1 cellular context compared by ENCODE assay signal in genomic region chr10:34507217-34507616, GRCh38.
TF ChIP-seq lines count a peak whose summit lies in the region.

No MANE protein-coding gene starts in this region.

TF ChIP-seq in liver, 16 proteins besides CTCF, POLR2A, EP300 and RAD21 (continued from another document):
- TF ChIP-seq REST (IDR thresholded peaks at IDR 0.05): no peak
- no peak for TF ChIP-seq FOXA1 (IDR thresholded peaks at IDR 0.05)
- TF ChIP-seq HNF4G (IDR thresholded peaks at IDR 0.05): no peak
- no peak for TF ChIP-seq ZBTB33 (IDR thresholded peaks at IDR 0.05)
- TF ChIP-seq FOXA2 (IDR thresholded peaks at IDR 0.05): no peak
- TF ChIP-seq NR2F2 (IDR thresholded peaks at IDR 0.05): peak; percentile 21
- TF ChIP-seq MAX (IDR thresholded peaks at IDR 0.05): no peak
- no peak for TF ChIP-seq TAF1 (conservative IDR thresholded peaks at IDR 0.05)
- no peak for TF ChIP-seq ATF3 (IDR thresholded peaks at IDR 0.05)
- peak in 1 of 2 donors; percentile 31 for TF ChIP-seq RXRA (IDR thresholded peaks at IDR 0.05)
